19 cellular contexts compared by ENCODE assay signal in the genomic region with DNA sequence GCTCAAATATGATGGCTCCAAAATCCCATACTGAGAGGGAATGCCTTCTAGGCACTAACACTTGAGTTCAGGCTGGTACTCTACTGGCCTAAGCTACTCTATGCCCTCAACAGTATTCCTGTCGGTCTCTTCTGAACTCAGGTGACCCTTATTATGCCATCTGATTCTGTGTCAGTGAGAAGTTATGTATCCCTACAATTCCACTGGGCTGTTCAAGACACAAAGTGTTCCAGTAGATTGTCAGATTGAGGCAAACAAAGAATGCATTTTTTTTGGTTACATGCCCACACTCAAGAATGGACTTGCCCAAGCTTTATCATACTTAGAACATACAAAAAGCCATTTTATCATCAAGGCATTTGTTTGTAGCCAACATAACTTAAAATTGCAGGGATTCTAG.
DNase-seq lines count a peak whose midpoint lies in the region; ATAC-seq and TF ChIP-seq lines count a peak whose summit lies in the region.
"Had no signal": no experiment of that assay in that cellular context is flagged by ENCODE, and none has a peak within 500 bp of the region (broad histone marks: within the 10 kb centered on the region; RNA-seq: fewer than 3 reads in every experiment).

No MANE protein-coding gene starts in this region.

- H4K8ac ChIP-seq in neuronal stem cell (ENCODE audit: low read depth, low read length) (no peak overlapping the region), trophoblast cell (ENCODE audit: low read depth, low read length) (no peak overlapping the region)

- H3K79me2 ChIP-seq in mammary epithelial cell (ENCODE audit: insufficient read depth, low read length): no peaks in the 10 kb centered on the region
- H3K79me2 ChIP-seq in trophoblast cell (ENCODE audit: control insufficient read depth, insufficient read depth, low read length, poor library complexity): no peaks in the 10 kb centered on the region

- H3K36me3 ChIP-seq in RWPE2 (ENCODE audit: low read depth): no peaks in the 10 kb centered on the region
- no peaks in the 10 kb centered on the region for H3K36me3 ChIP-seq in mammary epithelial cell (ENCODE audit: insufficient read depth, low read length)
- no peaks in the 10 kb centered on the region for H3K36me3 ChIP-seq in neuronal stem cell (replicated peaks in 1 of 2; ENCODE audit: control insufficient read depth in 2 of 2, insufficient read depth in 2 of 2, low read length in 2 of 2)
- H3K36me3 ChIP-seq in trophoblast cell (ENCODE audit: control insufficient read depth in 1 of 2, insufficient read depth in 2 of 2, low read length in 2 of 2): no peaks in the 10 kb centered on the region
- H3K36me3 ChIP-seq: BE2C had no signal

- no peak overlapping the region for H3K18ac ChIP-seq in neuronal stem cell (ENCODE audit: low read length)
- no peak overlapping the region for H3K18ac ChIP-seq in trophoblast cell (ENCODE audit: low read length)

- intact Hi-C loops in mammary epithelial cell (cut with micrococcal nuclease): no loop called here

- no peak overlapping the region for H3K4ac ChIP-seq in neuronal stem cell (ENCODE audit: low read length)
- H3K4ac ChIP-seq in trophoblast cell (ENCODE audit: low read depth, low read length): no peak overlapping the region

- H3K27me3 ChIP-seq in RWPE2 (ENCODE audit: insufficient read depth, poor library complexity, severe bottlenecking) (no peaks in the 10 kb centered on the region), mammary epithelial cell (ENCODE audit: insufficient read depth, low read length) (no peaks in the 10 kb centered on the region), neuronal stem cell (ENCODE audit: control insufficient read depth in 3 of 3, insufficient read depth in 3 of 3, low read depth in 1 of 3, low read length in 3 of 3) (no peaks in the 10 kb centered on the region), trophoblast cell (ENCODE audit: insufficient read depth, low read length) (no peaks in the 10 kb centered on the region)
- H3K27me3 ChIP-seq: BE2C had no signal

- H4K12ac ChIP-seq in trophoblast cell (ENCODE audit: low read depth, low read length): no peak overlapping the region

- ATAC-seq in RWPE2 (ENCODE audit: low read depth) (peak; percentile 96), HG02981 (IDR thresholded peaks at IDR 0.05; ENCODE audit: unreplicated experiment) (no peak)
- ATAC-seq: HCT116 had no signal

- H3K79me1 ChIP-seq in neuronal stem cell (ENCODE audit: low read depth, low read length) (no peaks in the 10 kb centered on the region), trophoblast cell (ENCODE audit: low read length) (no peaks in the 10 kb centered on the region)

- TF ChIP-seq CTCF in RWPE2 (IDR thresholded peaks at IDR 0.05; ENCODE audit: poor library complexity, severe bottlenecking): no peak
- TF ChIP-seq CTCF in mammary epithelial cell (conservative IDR thresholded peaks at IDR 0.05 in 1 of 2, IDR thresholded peaks at IDR 0.05 in 1 of 2; ENCODE audit: extremely low read depth in 1 of 2, insufficient read depth in 1 of 2, low read depth in 1 of 2, low read length in 2 of 2): no peak

- no peak for DNase-seq in RWPE2 (ENCODE audit: low spot score)
- peak; percentile 76 for DNase-seq in mammary epithelial cell
- peak; percentile 5 for DNase-seq in fibroblast of peridontal ligament (ENCODE audit: extremely low read depth)
- no peak for DNase-seq in neuronal stem cell (ENCODE audit: low spot score)
- no peak for DNase-seq in stimulated activated CD4-positive, alpha-beta T cell treated with anti-CD3 and anti-CD28 coated beads, Interleukin-4, amount 100 ng/mL, for 4 hours
- no peak for DNase-seq in trophoblast cell
- DNase-seq: ACHN; BE2C; C1 segment of cervical spinal cord; Caco-2; CD4-positive, CD25-positive, alpha-beta regulatory T cell; DMS153; DMS79; GDM1; GOT3; H7; HFFc6 had no signal

- H2BK12ac ChIP-seq in neuronal stem cell (ENCODE audit: low read length) (no peak overlapping the region), trophoblast cell (ENCODE audit: low read length) (no peak overlapping the region)

- H3K4me1 ChIP-seq in RWPE2 (ENCODE audit: insufficient read depth, poor library complexity, severe bottlenecking) (peaks cover 27% of the 10 kb centered on the region), mammary epithelial cell (ENCODE audit: insufficient read depth, low read length) (peaks cover 18% of the 10 kb centered on the region), neuronal stem cell (ENCODE audit: control insufficient read depth in 2 of 2, insufficient read depth in 1 of 2, low read depth in 1 of 2, low read length in 2 of 2) (no peaks in the 10 kb centered on the region), trophoblast cell (ENCODE audit: control insufficient read depth in 1 of 2, insufficient read depth in 2 of 2, low read length in 2 of 2) (no peaks in the 10 kb centered on the region)
- H3K4me1 ChIP-seq: BE2C, Caco-2 had no signal

- H2BK5ac ChIP-seq in neuronal stem cell (ENCODE audit: low read length): no peak overlapping the region
- H2BK5ac ChIP-seq in trophoblast cell (ENCODE audit: low read depth, low read length, poor library complexity): no peak overlapping the region

- H3K14ac ChIP-seq in neuronal stem cell (ENCODE audit: low read length) (no peak overlapping the region), trophoblast cell (ENCODE audit: low read length) (no peak overlapping the region)

- H3K4me2 ChIP-seq in mammary epithelial cell (ENCODE audit: insufficient read depth, low read depth, low read length) (peak overlapping the region; percentile 18), neuronal stem cell (ENCODE audit: insufficient read depth, low read length, poor library complexity, severe bottlenecking) (no peak overlapping the region), trophoblast cell (ENCODE audit: low read length) (no peak overlapping the region)

- CTCF ChIA-PET in mammary epithelial cell (lab: Charles Lee; ENCODE audit: low non-redundant PET): interaction anchor here (0.8 kb wide), 1 partner anchor 1036 kb away, joined by 4 read pairs; no protein-coding TSS in a partner anchor

- H3K27ac ChIP-seq in RWPE2 (ENCODE audit: poor library complexity, severe bottlenecking) (peak overlapping the region; percentile 35), mammary epithelial cell (ENCODE audit: insufficient read depth, low read depth, low read length) (no peak overlapping the region), neuronal stem cell (replicated peaks; ENCODE audit: low read length) (no peak overlapping the region), trophoblast cell (ENCODE audit: low read depth, low read length) (no peak overlapping the region)

- H2AK5ac ChIP-seq in neuronal stem cell (ENCODE audit: low read depth, low read length): no peak overlapping the region
- H2AK5ac ChIP-seq in trophoblast cell (ENCODE audit: low read length): no peak overlapping the region

- H3K9ac ChIP-seq in mammary epithelial cell (ENCODE audit: insufficient read depth, low read length): no peak overlapping the region
- no peak overlapping the region for H3K9ac ChIP-seq in neuronal stem cell (ENCODE audit: low read depth, low read length, poor library complexity)
- H3K9ac ChIP-seq in trophoblast cell (ENCODE audit: low read length): no peak overlapping the region

- H3K4me3 ChIP-seq in RWPE2 (ENCODE audit: severe bottlenecking) (no peak overlapping the region), mammary epithelial cell (replicated peaks in 1 of 3; ENCODE audit: insufficient read depth in 1 of 3, low read depth in 2 of 3, low read length in 3 of 3) (no peak overlapping the region), neuronal stem cell (ENCODE audit: low read length in 2 of 2) (no peak overlapping the region), trophoblast cell (ENCODE audit: low read depth, low read length) (no peak overlapping the region)

- H2BK120ac ChIP-seq in neuronal stem cell (ENCODE audit: low read depth, low read length) (no peak overlapping the region), trophoblast cell (ENCODE audit: insufficient read depth, low read length, poor library complexity) (no peak overlapping the region)

- H4K91ac ChIP-seq in neuronal stem cell (ENCODE audit: low read depth, low read length, poor library complexity) (no peak overlapping the region), trophoblast cell (ENCODE audit: low read depth, low read length) (no peak overlapping the region)

- H2AFZ ChIP-seq in mammary epithelial cell (ENCODE audit: low read depth, low read length): peak overlapping the region; percentile 38
- peak overlapping the region; percentile 44 for H2AFZ ChIP-seq in neuronal stem cell (ENCODE audit: low read length)
- no peak overlapping the region for H2AFZ ChIP-seq in trophoblast cell (ENCODE audit: insufficient read depth, low read length, poor library complexity)

- H2BK15ac ChIP-seq in neuronal stem cell (ENCODE audit: low read length): no peak overlapping the region

- dilution Hi-C loops in mammary epithelial cell (cut with HindIII; ENCODE audit: low sequenced_read_pairs): no loop called here

- no peak overlapping the region for H3K23ac ChIP-seq in neuronal stem cell (ENCODE audit: low read depth, low read length, poor library complexity)
- H3K23ac ChIP-seq in trophoblast cell (ENCODE audit: low read length): no peak overlapping the region

- no TSS peak for BruUV-seq in mammary epithelial cell (replicated peaks; lab: Mats Ljungman, UMichigan)

- 8% methylated on average over 1 of the region's 1 CpG for WGBS in mammary epithelial cell (ENCODE audit: low coverage, missing lambda C conversion rate)
- WGBS in neuronal stem cell (ENCODE audit: extremely low coverage in 2 of 2, insufficient read length in 2 of 2, insufficient replicate concordance in 1 of 2), 2 donors: no CpG with 5 or more reads among the region's 1 CpG
- no CpG with 5 or more reads among the region's 1 CpG for WGBS in trophoblast cell (ENCODE audit: extremely low coverage, insufficient coverage, insufficient read length)

- H3K9me3 ChIP-seq in RWPE2 (ENCODE audit: severe bottlenecking) (no peaks in the 10 kb centered on the region), mammary epithelial cell (replicated peaks; ENCODE audit: insufficient read depth, low read length) (no peaks in the 10 kb centered on the region), neuronal stem cell (replicated peaks in 1 of 2; ENCODE audit: control insufficient read depth in 2 of 2, insufficient read depth in 1 of 2, low read depth in 1 of 2, low read length in 2 of 2) (no peaks in the 10 kb centered on the region), trophoblast cell (ENCODE audit: insufficient read depth, low read depth, low read length) (no peaks in the 10 kb centered on the region)
- H3K9me3 ChIP-seq: BE2C, Caco-2 had no signal

- in situ Hi-C loops in mammary epithelial cell (cut with MboI; ENCODE audit: low sequenced_read_pairs in 2 of 2): no loop called here

- no peaks in the 10 kb centered on the region for H4K20me1 ChIP-seq in mammary epithelial cell (ENCODE audit: insufficient read depth, low read length)

Comparison
In these comparisons a context has a peak if more than half of its experiments do, and no peak if none do; other contexts are left out.
1. DNase-seq: peak in mammary epithelial cell (single experiment) and fibroblast of peridontal ligament (single experiment); none in RWPE2 (single experiment), neuronal stem cell (single experiment), stimulated activated CD4-positive, alpha-beta T cell treated with anti-CD3 and anti-CD28 coated beads, Interleukin-4, amount 100 ng/mL, for 4 hours (0 of 2) and trophoblast cell (0 of 2).